8 cellular contexts compared by ENCODE assay signal in genomic region chr11:10307411-10308207, GRCh38. TPM values are rescaled to one million over a fixed set of nuclear protein-coding genes. Genes with fewer than 3 reads are reported as not detected.
DNase-seq lines count a peak whose midpoint lies in the region; ATAC-seq lines count a peak whose summit lies in the region.

No MANE protein-coding gene starts in this region.

- H3K27ac ChIP-seq in layer of hippocampus (ENCODE audit: low read depth, low read length) = peak overlapping the region; percentile 4

- H3K27me3 ChIP-seq in layer of hippocampus (ENCODE audit: control insufficient read depth, insufficient read depth, low read length) = no peaks in the 10 kb centered on the region

- DNase-seq in NK-92 (lab: John Stamatoyannopoulos, UW; ENCODE audit: unreplicated experiment) (peak; percentile 4), NCI-H2196 (lab: John Stamatoyannopoulos, UW; ENCODE audit: unreplicated experiment) (peak; percentile 90), cerebellum (ENCODE audit: low spot score) (peak; percentile 63)
- no peak for DNase-seq in NK-92 treated with Interleukin-12 subunit alpha and Interleukin-12 subunit beta, amount 100 ng/mL, for 24 hours (lab: John Stamatoyannopoulos, UW)
- peak; percentile 87 for DNase-seq in activated CD4-positive, CD25-positive, alpha-beta regulatory T cell treated with anti-CD3 and anti-CD28 coated beads, Interleukin-2, amount 50 U/mL, for 72 hours
- DNase-seq in stimulated activated CD4-positive, alpha-beta T cell treated with anti-CD3 and anti-CD28 coated beads, Interleukin-1b, Interleukin-23, amount 100 ng/mL, for 24 hours (ENCODE audit: low read depth in 4 of 4, low spot score in 1 of 4) = peak; percentile 64 to 80 (median 68)

- peak; percentile 70 for ATAC-seq in HG02885 (IDR thresholded peaks at IDR 0.05; ENCODE audit: poor library complexity, unreplicated experiment)

RNA-seq across cellular contexts. Expression of gene ADM, which starts 2.7 kb away (rescaled TPM):
- 6.1 TPM for total RNA-seq in cerebellum

RNA-seq across cellular contexts. Expression of gene SBF2, which starts 13.6 kb away (rescaled TPM):
- 129 TPM for total RNA-seq in cerebellum
